ENCODE assay signal across 8 cellular contexts in genomic region chr15:99486371-99487336, GRCh38.
DNase-seq lines count a peak whose midpoint lies in the region; ATAC-seq and TF ChIP-seq lines count a peak whose summit lies in the region.

No MANE protein-coding gene starts in this region.

- peak; percentile 32 to 54 for ATAC-seq in activated naive CD4-positive, alpha-beta T cell treated with anti-CD3 and anti-CD28 coated beads, Interleukin-2, amount 50 U/mL, for 72 hours
- ATAC-seq in HG02642 (IDR thresholded peaks at IDR 0.05; ENCODE audit: poor library complexity, unreplicated experiment), result no peak

- intact Hi-C loops in Caco-2 (cut with micrococcal nuclease; ENCODE audit: unreplicated experiment), result no loop called here
- intact Hi-C loops in head of caudate nucleus (cut with DNase I), result no loop called here
- intact Hi-C loops in ovary (cut with DNase I), result no loop called here

- no peak for TF ChIP-seq POLR2A in ovary (IDR thresholded peaks at IDR 0.05)

- peak; percentile 17 to 47 for DNase-seq in Caco-2
- DNase-seq in KBM-7, result peak; percentile 21
- no peak for DNase-seq in activated naive CD4-positive, alpha-beta T cell treated with anti-CD3 and anti-CD28 coated beads, Interleukin-2, amount 50 U/mL, for 72 hours (ENCODE audit: low spot score in 2 of 2)
- peak in 37 of 42 donors; percentile 41 to 78 (median 59) for DNase-seq in head of caudate nucleus
- peak; percentile 60 to 79 (median 62) for DNase-seq in ovary
- DNase-seq in NOMO-1 (lab: John Stamatoyannopoulos, UW; ENCODE audit: unreplicated experiment in 2 of 2), result no peak
- DNase-seq in NCI-H187 treated with DMSO at 0.1 percent for 48 hours (lab: John Stamatoyannopoulos, UW), result no peak

- no peaks in the 10 kb centered on the region for H3K27me3 ChIP-seq in Caco-2 (replicated peaks; ENCODE audit: control insufficient read depth, insufficient read depth, low read length)
- H3K27me3 ChIP-seq in ovary, result no peaks in the 10 kb centered on the region

- H3K4me1 Mint-ChIP-seq in Caco-2 (ENCODE audit: low read depth, unreplicated experiment), result peaks cover 14% of the 10 kb centered on the region

- peak overlapping the region; percentile 67 for H3K4me3 Mint-ChIP-seq in Caco-2 (ENCODE audit: unreplicated experiment)

- H3K9me3 ChIP-seq in Caco-2, result no peaks in the 10 kb centered on the region
- H3K9me3 ChIP-seq in ovary, result no peaks in the 10 kb centered on the region

- no peak for TF ChIP-seq EP300 in ovary (IDR thresholded peaks at IDR 0.05)

- POLR2A ChIA-PET in Caco-2 (lab: Charles Lee), result no interaction called here

- H3K36me3 ChIP-seq in Caco-2 (ENCODE audit: control insufficient read depth, insufficient read depth, low read length) (no peaks in the 10 kb centered on the region), ovary (no peaks in the 10 kb centered on the region)

- H3K4me3 ChIP-seq in Caco-2 (ENCODE audit: low read depth, low read length) (peak overlapping the region; percentile 37), ovary (peak overlapping the region; percentile 34)

- H3K4me1 ChIP-seq in Caco-2 (no peaks in the 10 kb centered on the region), ovary (ENCODE audit: insufficient read depth) (peaks cover 6% of the 10 kb centered on the region)

- no peak overlapping the region for H3K27ac Mint-ChIP-seq in Caco-2 (ENCODE audit: unreplicated experiment)
- H3K27ac Mint-ChIP-seq in activated naive CD4-positive, alpha-beta T cell treated with anti-CD3 and anti-CD28 coated beads, Interleukin-2, amount 50 U/mL, for 72 hours, result peak overlapping the region in 1 of 2 donors; percentile 81

- in situ Hi-C loops in KBM-7 (cut with MboI; ENCODE audit: low pct_unique_long_range_greater_than_20kb, low sequenced_read_pairs), result no loop called here

- no peaks in the 10 kb centered on the region for H3K36me3 Mint-ChIP-seq in Caco-2 (ENCODE audit: insufficient read depth, unreplicated experiment)
- H3K36me3 Mint-ChIP-seq in activated naive CD4-positive, alpha-beta T cell treated with anti-CD3 and anti-CD28 coated beads, Interleukin-2, amount 50 U/mL, for 72 hours, result no peaks in the 10 kb centered on the region

- no TSS peak for BruUV-seq in Caco-2 (replicated peaks; lab: Mats Ljungman, UMichigan)

- WGBS in ovary, 3 donors, result 7 to 9% (median 8%) methylated on average over 28 to 31 of the region's 31 CpGs

- CTCF ChIA-PET in Caco-2 (lab: Charles Lee), result no interaction called here

- H3K9me3 Mint-ChIP-seq in Caco-2 (ENCODE audit: unreplicated experiment), result no peaks in the 10 kb centered on the region
- H3K9me3 Mint-ChIP-seq in activated naive CD4-positive, alpha-beta T cell treated with anti-CD3 and anti-CD28 coated beads, Interleukin-2, amount 50 U/mL, for 72 hours, result no peaks in the 10 kb centered on the region

- TF ChIP-seq CTCF in Caco-2 (IDR thresholded peaks at IDR 0.05; ENCODE audit: insufficient read depth in 1 of 2, low read depth in 1 of 2, low read length in 1 of 2, severe bottlenecking in 1 of 2, unreplicated experiment in 1 of 2), result no peak
- TF ChIP-seq CTCF in ovary (IDR thresholded peaks at IDR 0.05), result no peak

- H3K27me3 Mint-ChIP-seq in Caco-2 (ENCODE audit: insufficient read depth, unreplicated experiment), result peaks cover 6% of the 10 kb centered on the region

- H3K27ac ChIP-seq in ovary, result peak overlapping the region in 1 of 2 donors; percentile 35

Comparison
In these comparisons a context has a peak if more than half of its experiments do, and no peak if none do; other contexts are left out.
1. DNase-seq: peak in Caco-2 (2 of 2), KBM-7 (single experiment), head of caudate nucleus (37 of 42) and ovary (5 of 5); none in activated naive CD4-positive, alpha-beta T cell treated with anti-CD3 and anti-CD28 coated beads, Interleukin-2, amount 50 U/mL, for 72 hours (0 of 2), NOMO-1 (0 of 2) and NCI-H187 treated with DMSO at 0.1 percent for 48 hours (single experiment).